ENCODE assay signal across 1 cellular context in genomic region chr22:44759430-44760310, GRCh38.
TF ChIP-seq lines count a peak whose summit lies in the region.

No MANE protein-coding gene starts in this region.

TF ChIP-seq in H1, 55 proteins besides CTCF, POLR2A, EP300 and RAD21:
- no peak for TF ChIP-seq CHD7 (IDR thresholded peaks at IDR 0.05; ENCODE audit: insufficient replicate concordance, low read length)
- TF ChIP-seq KDM1A (IDR thresholded peaks at IDR 0.05; ENCODE audit: borderline replicate concordance, low read length), result peak; percentile 51; the same call in 1 of the 2 replicates
